Comparison of ENCODE assay signal across 24 cellular contexts in genomic region chr19:17229890-17230289, GRCh38. TPM values are rescaled to one million over a fixed set of nuclear protein-coding genes. Genes with fewer than 3 reads are reported as not detected.
DNase-seq lines count a peak whose midpoint lies in the region; ATAC-seq, FAIRE-seq and TF ChIP-seq lines count a peak whose summit lies in the region.
"Had no signal": no experiment of that assay in that cellular context is flagged by ENCODE, and none has a peak within 500 bp of the region (broad histone marks: within the 10 kb centered on the region; RNA-seq: fewer than 3 reads in every experiment).

No MANE protein-coding gene starts in this region.

- no peaks in the 10 kb centered on the region for H3K9me1 ChIP-seq in K562 (ENCODE audit: control insufficient read depth, insufficient read depth, low read length)

- no peak overlapping the region for H2AFZ ChIP-seq in K562 (ENCODE audit: low read depth, low read length)
- H2AFZ ChIP-seq: PC-9 had no signal

- CTCF ChIA-PET in RWPE1 (lab: Yijun Ruan, JAX) (no interaction called here), K562 (lab: Yijun Ruan, JAX; ENCODE audit: low intra/inter-chr PET ratio) (no interaction called here)

- TF ChIP-seq RAD21 in K562 (CRISPR knock-in tag; conservative IDR thresholded peaks at IDR 0.05 in 1 of 2, IDR thresholded peaks at IDR 0.05 in 1 of 2), result no peak

- H3K9me3 ChIP-seq in K562 (replicated peaks; ENCODE audit: control insufficient read depth, insufficient read depth, low read depth, low read length), result no peaks in the 10 kb centered on the region
- H3K9me3 ChIP-seq: BE2C had no signal

- no peak for TF ChIP-seq POLR2A in K562 (conservative IDR thresholded peaks at IDR 0.05)

- no peak for FAIRE-seq in K562 (lab: Jason Lieb, UNC)
- FAIRE-seq: GM19239 had no signal

- H3K79me2 ChIP-seq in K562 (ENCODE audit: control insufficient read depth, insufficient read depth, low read length), result peaks cover 53% of the 10 kb centered on the region

- BruUV-seq in K562 (replicated peaks; lab: Mats Ljungman, UMichigan), result no TSS peak

- in situ Hi-C loops in K562 (cut with MboI), result no loop called here

- H3K4me3 ChIP-seq in K562, result no peak overlapping the region
- H3K4me3 ChIP-seq: PC-9 had no signal

- H3K27ac ChIP-seq in RWPE1, result peak overlapping the region; percentile 92
- H3K27ac ChIP-seq in K562 (ENCODE audit: extremely low read depth, low read depth, low read length), result no peak overlapping the region
- H3K27ac ChIP-seq: PC-9 had no signal

- peak overlapping the region in 1 of 2 experiments; percentile 80; a peak in 1 of 4 replicates for H3K9ac ChIP-seq in K562 (ENCODE audit: insufficient read depth in 1 of 2, low read depth in 2 of 2, low read length in 2 of 2)

- 0 out of 2 replicates have a peak, but pooled peaks cover 10% of the 10 kb centered on the region for H4K20me1 ChIP-seq in K562 (replicated peaks; ENCODE audit: control insufficient read depth, insufficient read depth, low read length)

- WGBS in K562 (ENCODE audit: insufficient coverage, low coverage, missing lambda C conversion rate), result 90% methylated on average over 1 of the region's 3 CpGs

- TF ChIP-seq CTCF in RWPE1 (conservative IDR thresholded peaks at IDR 0.05; ENCODE audit: low read depth) (no peak), K562 (IDR thresholded peaks at IDR 0.05 in 2 of 3, conservative IDR thresholded peaks at IDR 0.05 in 1 of 3; ENCODE audit: insufficient read depth in 2 of 3, low read depth in 1 of 3, low read length in 3 of 3) (no peak)

- TF ChIP-seq EP300 in K562 (IDR thresholded peaks at IDR 0.05; ENCODE audit: low read length), result no peak

- H3K4me1 ChIP-seq in K562 (replicated peaks in 1 of 2; ENCODE audit: control insufficient read depth in 2 of 2, insufficient read depth in 2 of 2, low read length in 2 of 2), result peaks cover 13 to 50% of the 10 kb centered on the region in 2 experiments

- no peaks in the 10 kb centered on the region for H3K27me3 ChIP-seq in K562 (ENCODE audit: control insufficient read depth in 2 of 2, insufficient read depth in 2 of 2, low read length in 2 of 2)
- H3K27me3 ChIP-seq: BE2C had no signal

- ATAC-seq in left ventricle myocardium superior (no peak), Right ventricle myocardium inferior (no peak), K562 (no peak), HG02981 (IDR thresholded peaks at IDR 0.05; ENCODE audit: unreplicated experiment) (no peak), GM21447 (IDR thresholded peaks at IDR 0.05; ENCODE audit: unreplicated experiment) (no peak)

- intact Hi-C loops in left ventricle myocardium superior (cut with micrococcal nuclease), result no loop called here
- intact Hi-C loops in Right ventricle myocardium inferior (cut with DNase I), result loop anchor here (5.0 kb wide), 1 partner anchor 153 kb away; the partner anchor contains the start of genes HAUS8 and MYO9B
- intact Hi-C loops in K562 (cut with micrococcal nuclease), result loop anchor here (5.0 kb wide), 1 partner anchor 37 kb away; the partner anchor contains the start of gene BABAM1

- H3K36me3 ChIP-seq in K562 (ENCODE audit: control insufficient read depth, insufficient read depth, low read length), result peaks cover 60% of the 10 kb centered on the region; the same call in 2 of the 3 replicates

- POLR2A ChIA-PET in RWPE1 (lab: Yijun Ruan, JAX; ENCODE audit: low non-redundant PET), result no interaction called here
- POLR2A ChIA-PET in K562 (lab: Yijun Ruan, JAX), result interaction anchor here (1.2 to 11.9 kb wide), 2 partner anchors 9 kb away, joined by 3 to 129 read pairs; no protein-coding TSS in a partner anchor

- no peak overlapping the region for H3K4me2 ChIP-seq in K562 (ENCODE audit: insufficient read depth, low read length)
- H3K4me2 ChIP-seq: PC-9 had no signal

- DNase-seq in left ventricle myocardium superior (peak; percentile 30), Right ventricle myocardium inferior (ENCODE audit: missing footprints) (no peak), RWPE1 (ENCODE audit: low spot score) (no peak), K562 (ENCODE audit: extremely low read depth in 1 of 4, low spot score in 3 of 4) (no peak), NK-92 (lab: John Stamatoyannopoulos, UW; ENCODE audit: unreplicated experiment) (no peak)
- DNase-seq in activated CD4-positive, alpha-beta T cell treated with anti-CD3 and anti-CD28 coated beads, Interleukin-2, amount 50 U/mL, for 4 hours, result no peak
- DNase-seq: 8988T, ACHN, BE2C, Calu3, H7, NCI-H1105, NCI-H1436 treated with DMSO at 0.1 percent for 48 hours, NCI-H187 treated with DMSO at 0.1 percent for 48 hours, NCI-H2171 treated with DMSO at 0.1 percent for 48 hours, NCI-H345, NCI-H510A treated with DMSO at 0.1 percent for 48 hours, NCI-H748 treated with DMSO at 0.1 percent for 48 hours, PC-9 had no signal

RNA-seq across cellular contexts. Expression of gene OCEL1, which starts 3.9 kb away (rescaled TPM):
- total RNA-seq in left ventricle myocardium superior (28.0 TPM), Right ventricle myocardium inferior (26.0 TPM), K562 (2014; rRNA removed) (12.4 and 17.6 TPM in 2 replicates), K562 (2014; rRNA removed; fragmentation: Illumina TruSeq; extraction: Trizol) (11.6 and 14.7 TPM in 2 replicates), K562 (2015; rRNA removed; fragmentation: Illumina TruSeq; extraction: Trizol) (9.3 and 11.2 TPM in 2 replicates), K562 (2021) (38.0 and 38.6 TPM in 2 replicates)
- total RNA-seq in K562 (2011; cell fraction: chromatin; rRNA removed; ENCODE audit: low replicate concordance), result 6.5 and 21.1 TPM in 2 replicates
- 15.1 and 16.3 TPM in 2 replicates for total RNA-seq in K562 (2011; cell fraction: nucleolus; rRNA removed)
- 12.4 and 15.1 TPM in 2 replicates for total RNA-seq in K562 (2011; cell fraction: nucleoplasm; rRNA removed)
- polyA plus RNA-seq in K562 (2011; rRNA removed) (10.2 TPM in 2 replicates), K562 (2014; fragmentation: Illumina TruSeq; extraction: Trizol) (18.8 and 27.0 TPM in 2 replicates), K562 (2014; fragmentation: Nextera tagmentation; extraction: Ambion mirVana) (10 to 100 TPM in 1 of 2 experiments, 1 to 10 TPM in 1; 8.0 to 10.7 TPM), K562 (2014; rRNA removed) (16.3 and 18.6 TPM in 2 replicates)
- 13.3 and 25.0 TPM in 2 replicates for polyA plus RNA-seq in K562 (2011; cell fraction: cytosol; rRNA removed)
- polyA plus RNA-seq in K562 (2011; cell fraction: nucleus; rRNA removed), result 15.4 and 17.4 TPM in 2 replicates
- polyA plus RNA-seq in K562 (2012), result 24.9 and 39.7 TPM in 2 replicates
- 3.5 and 5.2 TPM in 2 replicates for polyA minus RNA-seq in K562 (2011; rRNA and poly(A)+ RNA removed)
- polyA minus RNA-seq in K562 (2011; cell fraction: cytosol; rRNA and poly(A)+ RNA removed), result 10.7 and 13.4 TPM in 2 replicates
- 4.0 and 4.9 TPM in 2 replicates for polyA minus RNA-seq in K562 (2011; cell fraction: nucleus; rRNA and poly(A)+ RNA removed)

RNA-seq across cellular contexts. Expression of gene USE1, which starts 14.7 kb away (rescaled TPM):
- total RNA-seq in left ventricle myocardium superior (27.4 TPM), Right ventricle myocardium inferior (32.8 TPM), K562 (2014; rRNA removed) (38.8 and 40.7 TPM in 2 replicates), K562 (2014; rRNA removed; fragmentation: Illumina TruSeq; extraction: Trizol) (15.2 and 17.3 TPM in 2 replicates), K562 (2015; rRNA removed; fragmentation: Illumina TruSeq; extraction: Trizol) (23.9 TPM in 2 replicates), K562 (2021) (34.0 and 34.9 TPM in 2 replicates)
- total RNA-seq in K562 (2011; cell fraction: chromatin; rRNA removed; ENCODE audit: low replicate concordance), result 15.6 and 34.4 TPM in 2 replicates
- total RNA-seq in K562 (2011; cell fraction: nucleolus; rRNA removed), result 24.5 and 31.5 TPM in 2 replicates
- total RNA-seq in K562 (2011; cell fraction: nucleoplasm; rRNA removed), result 20.2 and 24.3 TPM in 2 replicates
- polyA plus RNA-seq in K562 (2011; rRNA removed) (19.1 and 21.1 TPM in 2 replicates), K562 (2014; fragmentation: Illumina TruSeq; extraction: Trizol) (27.3 and 32.8 TPM in 2 replicates), K562 (2014; fragmentation: Nextera tagmentation; extraction: Ambion mirVana) (10 to 100 TPM; 39.3 to 46.7 TPM), K562 (2014; rRNA removed) (50.6 and 52.4 TPM in 2 replicates)
- polyA plus RNA-seq in K562 (2011; cell fraction: cytosol; rRNA removed), result 25.0 and 38.2 TPM in 2 replicates
- 16.7 and 20.6 TPM in 2 replicates for polyA plus RNA-seq in K562 (2011; cell fraction: nucleus; rRNA removed)
- polyA plus RNA-seq in K562 (2012), result 35.2 and 46.0 TPM in 2 replicates
- polyA minus RNA-seq in K562 (2011; rRNA and poly(A)+ RNA removed), result 11.2 and 20.2 TPM in 2 replicates
- polyA minus RNA-seq in K562 (2011; cell fraction: cytosol; rRNA and poly(A)+ RNA removed), result 12.1 and 12.7 TPM in 2 replicates
- polyA minus RNA-seq in K562 (2011; cell fraction: nucleus; rRNA and poly(A)+ RNA removed), result 6.6 and 9.3 TPM in 2 replicates

RNA-seq across cellular contexts. Expression of gene NR2F6, which starts 15.8 kb away (rescaled TPM):
- 82.4 TPM for total RNA-seq in left ventricle myocardium superior
- total RNA-seq in Right ventricle myocardium inferior, result 76.4 TPM
- total RNA-seq in K562 (2011; cell fraction: chromatin; rRNA removed; ENCODE audit: low replicate concordance), result 10.8 and 27.6 TPM in 2 replicates
- 38.8 and 38.9 TPM in 2 replicates for total RNA-seq in K562 (2011; cell fraction: nucleolus; rRNA removed)
- 21.8 and 21.9 TPM in 2 replicates for total RNA-seq in K562 (2011; cell fraction: nucleoplasm; rRNA removed)
- total RNA-seq in K562 (2014; rRNA removed), result 93.2 and 99.7 TPM in 2 replicates
- 9.8 and 12.6 TPM in 2 replicates for total RNA-seq in K562 (2014; rRNA removed; fragmentation: Illumina TruSeq; extraction: Trizol)
- total RNA-seq in K562 (2015; rRNA removed; fragmentation: Illumina TruSeq; extraction: Trizol), result 22.8 and 25.2 TPM in 2 replicates
- 95.9 and 97.5 TPM in 2 replicates for total RNA-seq in K562 (2021)
- 18.8 and 23.9 TPM in 2 replicates for polyA plus RNA-seq in K562 (2011; rRNA removed)
- polyA plus RNA-seq in K562 (2011; cell fraction: cytosol; rRNA removed), result 30.9 and 123 TPM in 2 replicates
- 22.1 and 32.8 TPM in 2 replicates for polyA plus RNA-seq in K562 (2011; cell fraction: nucleus; rRNA removed)
- 39.5 and 51.7 TPM in 2 replicates for polyA plus RNA-seq in K562 (2012)
- 11.4 and 15.7 TPM in 2 replicates for polyA plus RNA-seq in K562 (2014; fragmentation: Illumina TruSeq; extraction: Trizol)
- polyA plus RNA-seq in K562 (2014; fragmentation: Nextera tagmentation; extraction: Ambion mirVana), result 1 to 10 TPM in 1 of 2 experiments, under 1 TPM in 1; 0.76 to 3.0 TPM
- polyA plus RNA-seq in K562 (2014; rRNA removed), result 64.2 and 69.6 TPM in 2 replicates
- 5.7 and 7.4 TPM in 2 replicates for polyA minus RNA-seq in K562 (2011; rRNA and poly(A)+ RNA removed)
- polyA minus RNA-seq in K562 (2011; cell fraction: cytosol; rRNA and poly(A)+ RNA removed), result 29.7 and 39.7 TPM in 2 replicates
- polyA minus RNA-seq in K562 (2011; cell fraction: nucleus; rRNA and poly(A)+ RNA removed), result 9.3 and 11.7 TPM in 2 replicates

RNA-seq across cellular contexts. Expression of gene USHBP1, which starts 34.7 kb away (rescaled TPM):
- 9.3 TPM for total RNA-seq in left ventricle myocardium superior
- 7.6 TPM for total RNA-seq in Right ventricle myocardium inferior
- 0.21 and 0.56 TPM in 2 replicates for total RNA-seq in K562 (2011; cell fraction: chromatin; rRNA removed; ENCODE audit: low replicate concordance)
- total RNA-seq in K562 (2011; cell fraction: nucleolus; rRNA removed), result 0.53 and 0.83 TPM in 2 replicates
- total RNA-seq in K562 (2011; cell fraction: nucleoplasm; rRNA removed), result 0.15 and 0.44 TPM in 2 replicates
- total RNA-seq in K562 (2014; rRNA removed), result 0.04 and 0.05 TPM in 2 replicates
- not detected in 2 replicates for total RNA-seq in K562 (2014; rRNA removed; fragmentation: Illumina TruSeq; extraction: Trizol)
- total RNA-seq in K562 (2015; rRNA removed; fragmentation: Illumina TruSeq; extraction: Trizol), result not detected in 2 replicates
- 0.16 TPM in 1 of 2 replicates, not detected in the other for total RNA-seq in K562 (2021)
- 0.03 TPM in 2 replicates for polyA plus RNA-seq in K562 (2011; rRNA removed)
- polyA plus RNA-seq in K562 (2011; cell fraction: cytosol; rRNA removed), result 0.03 and 0.07 TPM in 2 replicates
- 0.24 and 0.32 TPM in 2 replicates for polyA plus RNA-seq in K562 (2011; cell fraction: nucleus; rRNA removed)
- 0.07 and 0.19 TPM in 2 replicates for polyA plus RNA-seq in K562 (2012)
- polyA plus RNA-seq in K562 (2014; fragmentation: Illumina TruSeq; extraction: Trizol), result 0.10 TPM in 1 of 2 replicates, not detected in the other
- polyA plus RNA-seq in K562 (2014; fragmentation: Nextera tagmentation; extraction: Ambion mirVana), result not detected
- polyA plus RNA-seq in K562 (2014; rRNA removed), result 0.05 and 0.11 TPM in 2 replicates
- not detected in 2 replicates for polyA minus RNA-seq in K562 (2011; rRNA and poly(A)+ RNA removed)
- polyA minus RNA-seq in K562 (2011; cell fraction: cytosol; rRNA and poly(A)+ RNA removed), result not detected in 2 replicates
- polyA minus RNA-seq in K562 (2011; cell fraction: nucleus; rRNA and poly(A)+ RNA removed), result not detected in 2 replicates
- total RNA-seq: M059J, PC-9 had no signal
- polyA plus RNA-seq: IgD-negative memory B cell had no signal

RNA-seq across cellular contexts. Expression of gene BABAM1, which starts 37.4 kb away (rescaled TPM):
- 82.0 TPM for total RNA-seq in left ventricle myocardium superior
- total RNA-seq in Right ventricle myocardium inferior, result 82.0 TPM
- 60.5 and 172 TPM in 2 replicates for total RNA-seq in K562 (2011; cell fraction: chromatin; rRNA removed; ENCODE audit: low replicate concordance)
- total RNA-seq in K562 (2011; cell fraction: nucleolus; rRNA removed), result 114 and 138 TPM in 2 replicates
- 106 and 109 TPM in 2 replicates for total RNA-seq in K562 (2011; cell fraction: nucleoplasm; rRNA removed)
- total RNA-seq in K562 (2014; rRNA removed), result 118 and 150 TPM in 2 replicates
- total RNA-seq in K562 (2014; rRNA removed; fragmentation: Illumina TruSeq; extraction: Trizol), result 83.8 and 100 TPM in 2 replicates
- total RNA-seq in K562 (2015; rRNA removed; fragmentation: Illumina TruSeq; extraction: Trizol), result 92.7 and 92.9 TPM in 2 replicates
- total RNA-seq in K562 (2021), result 115 and 116 TPM in 2 replicates
- polyA plus RNA-seq in K562 (2011; rRNA removed), result 131 and 139 TPM in 2 replicates
- polyA plus RNA-seq in K562 (2011; cell fraction: cytosol; rRNA removed), result 143 and 168 TPM in 2 replicates
- polyA plus RNA-seq in K562 (2011; cell fraction: nucleus; rRNA removed), result 198 and 210 TPM in 2 replicates
- 90.9 and 91.9 TPM in 2 replicates for polyA plus RNA-seq in K562 (2012)
- 113 and 124 TPM in 2 replicates for polyA plus RNA-seq in K562 (2014; fragmentation: Illumina TruSeq; extraction: Trizol)
- 10 to 100 TPM; 14.7 to 21.5 TPM for polyA plus RNA-seq in K562 (2014; fragmentation: Nextera tagmentation; extraction: Ambion mirVana)
- 160 and 193 TPM in 2 replicates for polyA plus RNA-seq in K562 (2014; rRNA removed)
- 35.7 and 38.4 TPM in 2 replicates for polyA minus RNA-seq in K562 (2011; rRNA and poly(A)+ RNA removed)
- 28.1 and 30.4 TPM in 2 replicates for polyA minus RNA-seq in K562 (2011; cell fraction: cytosol; rRNA and poly(A)+ RNA removed)
- 18.4 and 26.7 TPM in 2 replicates for polyA minus RNA-seq in K562 (2011; cell fraction: nucleus; rRNA and poly(A)+ RNA removed)
